ENCODE assay signal across 8 cellular contexts in genomic region chr10:44960482-44961230, GRCh38. TPM values are rescaled to one million over a fixed set of nuclear protein-coding genes. Genes with fewer than 3 reads are reported as not detected.
DNase-seq lines count a peak whose midpoint lies in the region; ATAC-seq and TF ChIP-seq lines count a peak whose summit lies in the region.

No MANE protein-coding gene starts in this region.

- H3K4me1 ChIP-seq in ascending aorta (peaks cover 18 to 44% of the 10 kb centered on the region in 2 donors), lower lobe of right lung (peaks cover 74% of the 10 kb centered on the region), suprapubic skin (peaks cover 81% of the 10 kb centered on the region)

- H3K9me3 ChIP-seq in ascending aorta (no peaks in the 10 kb centered on the region), lower lobe of right lung (no peaks in the 10 kb centered on the region), suprapubic skin (no peaks in the 10 kb centered on the region)

- peak overlapping the region in 1 of 2 donors; percentile 90 for H3K27ac ChIP-seq in ascending aorta
- peak overlapping the region; percentile 94 for H3K27ac ChIP-seq in lower lobe of right lung
- peak overlapping the region; percentile 20 for H3K27ac ChIP-seq in suprapubic skin

- WGBS in suprapubic skin: 67% methylated on average over 7 of the region's 7 CpGs

- no peaks in the 10 kb centered on the region for H3K36me3 ChIP-seq in ascending aorta
- H3K36me3 ChIP-seq in lower lobe of right lung: peaks cover 8% of the 10 kb centered on the region
- peaks cover 3% of the 10 kb centered on the region for H3K36me3 ChIP-seq in suprapubic skin

- H3K4me3 ChIP-seq in ascending aorta (peak overlapping the region; percentile 78 to 93), lower lobe of right lung (peak overlapping the region; percentile 78), suprapubic skin (peak overlapping the region; percentile 75)

- CTCF ChIA-PET in activated CD4-positive, alpha-beta T cell treated with anti-CD3 and anti-CD28 coated beads for 36 hours (lab: Charles Lee): interaction anchor here (0.6 to 2.3 kb wide), 2 partner anchors 28 to 525 kb away, joined by 3 to 7 read pairs; no protein-coding TSS in a partner anchor

- peaks cover 3% of the 10 kb centered on the region for H3K9me3 Mint-ChIP-seq in activated CD4-positive, alpha-beta T cell treated with anti-CD3 and anti-CD28 coated beads for 36 hours (ENCODE audit: low read depth)

- TF ChIP-seq POLR2A in suprapubic skin (IDR thresholded peaks at IDR 0.05): no peak

- no peak for ATAC-seq in activated CD4-positive, alpha-beta T cell treated with anti-CD3 and anti-CD28 coated beads for 36 hours
- no peak for ATAC-seq in lower lobe of right lung

- peaks cover 21% of the 10 kb centered on the region for H3K4me1 Mint-ChIP-seq in activated CD4-positive, alpha-beta T cell treated with anti-CD3 and anti-CD28 coated beads for 36 hours

- TF ChIP-seq EP300 in suprapubic skin (IDR thresholded peaks at IDR 0.05): no peak

- no peak for DNase-seq in activated CD4-positive, alpha-beta T cell treated with anti-CD3 and anti-CD28 coated beads for 36 hours
- no peak for DNase-seq in activated CD4-positive, alpha-beta T cell treated with anti-CD3 and anti-CD28 coated beads, Interleukin-2, amount 50 U/mL, for 1 hour
- DNase-seq in ascending aorta (ENCODE audit: low spot score in 2 of 2) (no peak), lower lobe of right lung (no peak), suprapubic skin (ENCODE audit: low spot score in 2 of 2) (peak in 1 of 2 donors; percentile 61), NK-92 (lab: John Stamatoyannopoulos, UW; ENCODE audit: unreplicated experiment) (no peak), NCI-H226 (no peak), cerebellar cortex (ENCODE audit: low spot score) (no peak)

- POLR2A ChIA-PET in activated CD4-positive, alpha-beta T cell treated with anti-CD3 and anti-CD28 coated beads for 36 hours (lab: Charles Lee): no interaction called here

- intact Hi-C loops in activated CD4-positive, alpha-beta T cell treated with anti-CD3 and anti-CD28 coated beads for 36 hours (cut with DNase I, micrococcal nuclease): no loop called here
- intact Hi-C loops in ascending aorta (cut with DNase I) (no loop called here), lower lobe of right lung (cut with DNase I) (no loop called here)

- H3K4me3 Mint-ChIP-seq in activated CD4-positive, alpha-beta T cell treated with anti-CD3 and anti-CD28 coated beads for 36 hours: peak overlapping the region; percentile 80

- H3K27me3 ChIP-seq in ascending aorta (no peaks in the 10 kb centered on the region), lower lobe of right lung (ENCODE audit: low read depth) (no peaks in the 10 kb centered on the region), suprapubic skin (no peaks in the 10 kb centered on the region)

- TF ChIP-seq CTCF in ascending aorta (IDR thresholded peaks at IDR 0.05) (no peak), lower lobe of right lung (IDR thresholded peaks at IDR 0.05) (no peak), suprapubic skin (IDR thresholded peaks at IDR 0.05) (no peak)

- H3K27me3 Mint-ChIP-seq in activated CD4-positive, alpha-beta T cell treated with anti-CD3 and anti-CD28 coated beads for 36 hours: no peaks in the 10 kb centered on the region

- peaks cover 11% of the 10 kb centered on the region for H3K36me3 Mint-ChIP-seq in activated CD4-positive, alpha-beta T cell treated with anti-CD3 and anti-CD28 coated beads for 36 hours (ENCODE audit: low read depth)

- H3K27ac Mint-ChIP-seq in activated CD4-positive, alpha-beta T cell treated with anti-CD3 and anti-CD28 coated beads for 36 hours: no peak overlapping the region

RNA-seq across cellular contexts. Expression of gene RASSF4, which starts 1.1 kb away (rescaled TPM):
- total RNA-seq in activated CD4-positive, alpha-beta T cell treated with anti-CD3 and anti-CD28 coated beads for 36 hours: 1 to 10 TPM; 1.0 to 1.3 TPM
- total RNA-seq in ascending aorta (40.0 TPM), lower lobe of right lung (49.0 TPM), suprapubic skin (10 to 100 TPM in 2 of 4 donors, 1 to 10 TPM in 2; 4.4 to 23.3 (median 12.9) TPM)

RNA-seq across cellular contexts. Expression of gene DEPP1, which starts 18.0 kb away (rescaled TPM):
- total RNA-seq in activated CD4-positive, alpha-beta T cell treated with anti-CD3 and anti-CD28 coated beads for 36 hours: under 1 TPM; 0.28 to 0.34 TPM
- total RNA-seq in ascending aorta (309 TPM), lower lobe of right lung (108 TPM), suprapubic skin (100 to 1,000 TPM in 1 of 4 donors, 10 to 100 TPM in 3; 27.5 to 101 (median 38.2) TPM)

RNA-seq across cellular contexts. Expression of gene ZNF22, which starts 40.1 kb away (rescaled TPM):
- total RNA-seq in activated CD4-positive, alpha-beta T cell treated with anti-CD3 and anti-CD28 coated beads for 36 hours: 10 to 100 TPM; 18.8 to 21.6 TPM
- total RNA-seq in ascending aorta (1.6 TPM), lower lobe of right lung (22.1 TPM), suprapubic skin (10 to 100 TPM in 1 of 4 donors, 1 to 10 TPM in 3; 6.7 to 15.1 (median 8.5) TPM)

RNA-seq across cellular contexts. Expression of gene TMEM72, which starts 49.5 kb away (rescaled TPM):
- total RNA-seq in activated CD4-positive, alpha-beta T cell treated with anti-CD3 and anti-CD28 coated beads for 36 hours: not detected
- total RNA-seq in ascending aorta (not detected), lower lobe of right lung (not detected), suprapubic skin (not detected)

Comparison
In these comparisons a context has a peak if more than half of its experiments do, and no peak if none do; other contexts are left out.
1. RNA of gene DEPP1, which starts 18.0 kb away (total RNA-seq): 309 TPM in ascending aorta (single experiment), 108 TPM in lower lobe of right lung (single experiment) and 27.5 to 101 TPM in suprapubic skin; 0.28 to 0.34 TPM in activated CD4-positive, alpha-beta T cell treated with anti-CD3 and anti-CD28 coated beads for 36 hours; every median in the first group is over 10 times any median in the second.
2. Peak in every context shown above with its lines, with median percentiles within 50 percentile points of each other: H3K4me3 ChIP-seq.